19 cellular contexts compared by ENCODE assay signal in the genomic region with DNA sequence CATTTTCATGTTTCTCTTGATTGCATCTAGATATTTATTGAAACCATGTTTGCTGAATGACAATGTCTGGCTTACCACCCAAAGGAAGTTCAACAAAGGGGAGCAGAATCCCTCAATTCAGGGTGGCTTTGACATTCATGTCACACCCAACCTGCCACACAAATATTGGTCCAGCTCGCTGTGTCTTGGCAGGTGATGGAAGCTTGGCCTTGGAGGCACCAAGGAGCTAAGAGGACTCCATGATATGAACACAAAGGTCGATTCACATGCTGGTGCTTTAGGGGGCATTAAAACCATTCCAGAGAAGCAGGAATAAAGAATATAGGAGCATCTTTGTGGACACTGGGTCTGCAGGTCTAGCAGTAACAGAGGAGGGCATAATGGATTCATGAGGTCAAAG.
DNase-seq lines count a peak whose midpoint lies in the region; ATAC-seq and TF ChIP-seq lines count a peak whose summit lies in the region.
"Had no signal": no experiment of that assay in that cellular context is flagged by ENCODE, and none has a peak within 500 bp of the region (broad histone marks: within the 10 kb centered on the region; RNA-seq: fewer than 3 reads in every experiment).

No MANE protein-coding gene starts in this region.

- no peaks in the 10 kb centered on the region for H3K9me2 ChIP-seq in MM.1S (replicated peaks; ENCODE audit: insufficient read depth, low read length)

- H3K4me2 ChIP-seq in MM.1S (ENCODE audit: low read depth, low read length), result peak overlapping the region; percentile 68; the same call in 1 of the 2 replicates
- H3K4me2 ChIP-seq in mesendoderm (ENCODE audit: low read length), result no peak overlapping the region

- H4K5ac ChIP-seq in mesendoderm (ENCODE audit: low read length), result no peak overlapping the region

- H3K4ac ChIP-seq in mesendoderm (ENCODE audit: low read depth, low read length), result no peak overlapping the region

- H3K4me3 ChIP-seq in MM.1S (ENCODE audit: low read length), result 0 out of 2 replicates have a peak overlapping the region, but pooled peaks have one; percentile 26
- H3K4me3 ChIP-seq in mesendoderm (ENCODE audit: low read length), result no peak overlapping the region

- H3K9me3 Mint-ChIP-seq in activated CD4-positive, alpha-beta T cell treated with anti-CD3 and anti-CD28 coated beads, Interleukin-2, amount 10 ng/mL, durations not matched to agents 7 days and 5 days, result peaks cover 3% of the 10 kb centered on the region
- no peaks in the 10 kb centered on the region for H3K9me3 Mint-ChIP-seq in activated naive CD8-positive, alpha-beta T cell treated with anti-CD3 and anti-CD28 coated beads for 36 hours
- H3K9me3 Mint-ChIP-seq in natural killer cell treated with Interleukin-12 subunit alpha and Interleukin-12 subunit beta and Interleukin-15 and Interleukin-18, amount 100 ng/mL, for 72 hours, result no peaks in the 10 kb centered on the region

- H3K27me3 ChIP-seq in MM.1S (replicated peaks; ENCODE audit: insufficient read depth, low read length) (no peaks in the 10 kb centered on the region), mesendoderm (ENCODE audit: insufficient read depth, low read length, poor library complexity) (no peaks in the 10 kb centered on the region)

- no peaks in the 10 kb centered on the region for H4K20me1 ChIP-seq in MM.1S (ENCODE audit: insufficient read depth, low read length)

- CTCF ChIA-PET in activated CD4-positive, alpha-beta T cell treated with anti-CD3 and anti-CD28 coated beads, Interleukin-2, amount 10 ng/mL, durations not matched to agents 7 days and 5 days (lab: Charles Lee), result interaction anchor here (0.9 to 1.7 kb wide), 8 partner anchors 8 to 116 kb away, joined by 3 to 8 read pairs (median 4); no protein-coding TSS in a partner anchor

- H3K27ac ChIP-seq in MM.1S (ENCODE audit: low read length) (no peak overlapping the region), mesendoderm (ENCODE audit: low read depth, low read length) (no peak overlapping the region)
- H3K27ac ChIP-seq: WERI-Rb-1 had no signal

- peaks cover 78% of the 10 kb centered on the region for H3K4me1 Mint-ChIP-seq in activated CD4-positive, alpha-beta T cell treated with anti-CD3 and anti-CD28 coated beads, Interleukin-2, amount 10 ng/mL, durations not matched to agents 7 days and 5 days
- H3K4me1 Mint-ChIP-seq in activated naive CD8-positive, alpha-beta T cell treated with anti-CD3 and anti-CD28 coated beads for 36 hours, result peaks cover 78% of the 10 kb centered on the region
- H3K4me1 Mint-ChIP-seq in natural killer cell treated with Interleukin-12 subunit alpha and Interleukin-12 subunit beta and Interleukin-15 and Interleukin-18, amount 100 ng/mL, for 72 hours (ENCODE audit: low read depth in 2 of 2), result peaks cover 61 to 79% of the 10 kb centered on the region in 2 donors

- no peak overlapping the region for H3K18ac ChIP-seq in mesendoderm (ENCODE audit: low read length)

- H2BK5ac ChIP-seq in mesendoderm (ENCODE audit: low read length), result no peak overlapping the region

- H3K56ac ChIP-seq in mesendoderm (ENCODE audit: low read length), result no peak overlapping the region

- no peak overlapping the region for H2BK120ac ChIP-seq in mesendoderm (ENCODE audit: low read depth, low read length)

- peaks cover 23% of the 10 kb centered on the region for H3K36me3 Mint-ChIP-seq in activated CD4-positive, alpha-beta T cell treated with anti-CD3 and anti-CD28 coated beads, Interleukin-2, amount 10 ng/mL, durations not matched to agents 7 days and 5 days (ENCODE audit: low read depth)
- peaks cover 7% of the 10 kb centered on the region for H3K36me3 Mint-ChIP-seq in activated naive CD8-positive, alpha-beta T cell treated with anti-CD3 and anti-CD28 coated beads for 36 hours
- no peaks in the 10 kb centered on the region for H3K36me3 Mint-ChIP-seq in natural killer cell treated with Interleukin-12 subunit alpha and Interleukin-12 subunit beta and Interleukin-15 and Interleukin-18, amount 100 ng/mL, for 72 hours

- no peak for ATAC-seq in natural killer cell treated with Interleukin-12 subunit alpha and Interleukin-12 subunit beta and Interleukin-15 and Interleukin-18, amount 100 ng/mL, for 72 hours
- no peak for ATAC-seq in left ventricle myocardium superior
- ATAC-seq: HCT116 had no signal

- no peaks in the 10 kb centered on the region for H3F3A ChIP-seq in MM.1S (ENCODE audit: insufficient read depth, low read length)

- H3K4me1 ChIP-seq in MM.1S (ENCODE audit: low read length) (peaks cover 5% of the 10 kb centered on the region; the same call in 1 of the 2 replicates), mesendoderm (ENCODE audit: control insufficient read depth, low read depth, low read length) (no peaks in the 10 kb centered on the region)

- H3K36me3 ChIP-seq in MM.1S (replicated peaks; ENCODE audit: insufficient read depth, low read length) (no peaks in the 10 kb centered on the region), mesendoderm (ENCODE audit: control insufficient read depth, insufficient read depth, low read length) (no peaks in the 10 kb centered on the region)
- H3K36me3 ChIP-seq: WERI-Rb-1 had no signal

- H2BK15ac ChIP-seq in mesendoderm (replicated peaks; ENCODE audit: low read depth), result no peak overlapping the region

- H3K9me3 ChIP-seq in MM.1S (replicated peaks; ENCODE audit: insufficient read depth, low read length), result no peaks in the 10 kb centered on the region

- no peaks in the 10 kb centered on the region for H3K79me1 ChIP-seq in mesendoderm (ENCODE audit: low read length)

- H3K9ac ChIP-seq in MM.1S (ENCODE audit: low read length) (no peak overlapping the region), mesendoderm (ENCODE audit: low read length) (no peak overlapping the region)

- POLR2A ChIA-PET in activated CD4-positive, alpha-beta T cell treated with anti-CD3 and anti-CD28 coated beads, Interleukin-2, amount 10 ng/mL, durations not matched to agents 7 days and 5 days (lab: Charles Lee), result interaction anchor here (1.3 kb wide), 1 partner anchor 12 kb away, joined by 5 read pairs; no protein-coding TSS in a partner anchor

- no peak overlapping the region for H2AK5ac ChIP-seq in mesendoderm (ENCODE audit: low read length)

- no peak overlapping the region; the same call in 1 of the 2 replicates for H2AFZ ChIP-seq in MM.1S (ENCODE audit: low read length)

- peak overlapping the region; percentile 65 for H3K4me3 Mint-ChIP-seq in activated CD4-positive, alpha-beta T cell treated with anti-CD3 and anti-CD28 coated beads, Interleukin-2, amount 10 ng/mL, durations not matched to agents 7 days and 5 days
- H3K4me3 Mint-ChIP-seq in activated naive CD8-positive, alpha-beta T cell treated with anti-CD3 and anti-CD28 coated beads for 36 hours, result peak overlapping the region; percentile 71
- peak overlapping the region; percentile 57 for H3K4me3 Mint-ChIP-seq in natural killer cell treated with Interleukin-12 subunit alpha and Interleukin-12 subunit beta and Interleukin-15 and Interleukin-18, amount 100 ng/mL, for 72 hours

- H3K27me3 Mint-ChIP-seq in activated CD4-positive, alpha-beta T cell treated with anti-CD3 and anti-CD28 coated beads, Interleukin-2, amount 10 ng/mL, durations not matched to agents 7 days and 5 days, result no peaks in the 10 kb centered on the region
- no peaks in the 10 kb centered on the region for H3K27me3 Mint-ChIP-seq in activated naive CD8-positive, alpha-beta T cell treated with anti-CD3 and anti-CD28 coated beads for 36 hours
- H3K27me3 Mint-ChIP-seq in natural killer cell treated with Interleukin-12 subunit alpha and Interleukin-12 subunit beta and Interleukin-15 and Interleukin-18, amount 100 ng/mL, for 72 hours, result no peaks in the 10 kb centered on the region

- H3K23ac ChIP-seq in mesendoderm (ENCODE audit: low read length), result no peak overlapping the region

- peak overlapping the region; percentile 96 for H3K27ac Mint-ChIP-seq in activated CD4-positive, alpha-beta T cell treated with anti-CD3 and anti-CD28 coated beads, Interleukin-2, amount 10 ng/mL, durations not matched to agents 7 days and 5 days
- H3K27ac Mint-ChIP-seq in activated naive CD8-positive, alpha-beta T cell treated with anti-CD3 and anti-CD28 coated beads for 36 hours, result peak overlapping the region; percentile 92
- H3K27ac Mint-ChIP-seq in natural killer cell treated with Interleukin-12 subunit alpha and Interleukin-12 subunit beta and Interleukin-15 and Interleukin-18, amount 100 ng/mL, for 72 hours, result peak overlapping the region; percentile 94 to 99

- DNase-seq in activated CD4-positive, alpha-beta T cell treated with anti-CD3 and anti-CD28 coated beads, Interleukin-2, amount 10 ng/mL, durations not matched to agents 7 days and 5 days, result no peak
- DNase-seq in activated CD4-positive, alpha-beta T cell treated with anti-CD3 and anti-CD28 coated beads, Interleukin-2, amount 50 U/mL, for 4 hours, result no peak
- DNase-seq in MM.1S (no peak), left ventricle myocardium superior (no peak), mesendoderm (no peak)
- DNase-seq in activated naive CD8-positive, alpha-beta T cell treated with anti-CD3 and anti-CD28 coated beads for 36 hours, result no peak
- DNase-seq in natural killer cell treated with Interleukin-12 subunit alpha and Interleukin-12 subunit beta and Interleukin-15 and Interleukin-18, amount 100 ng/mL, for 72 hours (ENCODE audit: low spot score), result no peak
- no peak for DNase-seq in stimulated activated CD4-positive, alpha-beta T cell treated with anti-CD3 and anti-CD28 coated beads, Interleukin-15, amount 100 ng/mL, for 24 hours
- DNase-seq: activated CD8-positive, alpha-beta memory T cell treated with anti-CD3 and anti-CD28 coated beads, Interleukin-2, amount 50 U/mL, for 48 hours; amygdala; kidney glomerular epithelial cell; midbrain; NCI-H187; NCI-H446; NK-92 treated with Interleukin-12 subunit alpha and Interleukin-12 subunit beta, amount 100 ng/mL, for 24 hours; nucleus accumbens; SW 1271; WERI-Rb-1 had no signal

- no peak overlapping the region for H4K8ac ChIP-seq in mesendoderm (ENCODE audit: low read depth, low read length)

- no peak for TF ChIP-seq CTCF in MM.1S (IDR thresholded peaks at IDR 0.05; ENCODE audit: low read length)

- no CpG with 5 or more reads among the region's 2 CpGs for WGBS in mesendoderm (ENCODE audit: extremely low coverage, insufficient coverage, low lambda C conversion rate)

- intact Hi-C loops in left ventricle myocardium superior (cut with micrococcal nuclease), result no loop called here

- no peaks in the 10 kb centered on the region for H3K79me2 ChIP-seq in MM.1S (ENCODE audit: low read length)
- H3K79me2 ChIP-seq in mesendoderm (ENCODE audit: control insufficient read depth, insufficient read depth, low read length), result no peaks in the 10 kb centered on the region
